In genomic region chr6:129489215-129489765, GRCh38 we compare ENCODE assay signal across 12 cellular contexts.
DNase-seq lines count a peak whose midpoint lies in the region; ATAC-seq and TF ChIP-seq lines count a peak whose summit lies in the region.
"Had no signal": no experiment of that assay in that cellular context is flagged by ENCODE, and none has a peak within 500 bp of the region (broad histone marks: within the 10 kb centered on the region; RNA-seq: fewer than 3 reads in every experiment).

No MANE protein-coding gene starts in this region.

- peaks cover 24% of the 10 kb centered on the region for H3K4me1 Mint-ChIP-seq in activated naive CD8-positive, alpha-beta T cell treated with anti-CD3 and anti-CD28 coated beads, Interleukin-2, amount 10 ng/mL, durations not matched to agents 7 days and 5 days
- H3K4me1 Mint-ChIP-seq in memory B cell = peaks cover 11% of the 10 kb centered on the region

- POLR2A ChIA-PET in activated naive CD8-positive, alpha-beta T cell treated with anti-CD3 and anti-CD28 coated beads, Interleukin-2, amount 10 ng/mL, durations not matched to agents 7 days and 5 days (lab: Charles Lee) = interaction anchor here (1.6 kb wide), 1 partner anchor 278 kb away, joined by 3 read pairs; no protein-coding TSS in a partner anchor

- H3K36me3 ChIP-seq in right atrium auricular region (peaks cover 60% of the 10 kb centered on the region), uterus (no peaks in the 10 kb centered on the region)

- H3K4me1 ChIP-seq in right atrium auricular region (peaks cover 0 to 33% of the 10 kb centered on the region in 2 donors), uterus (no peaks in the 10 kb centered on the region)

- no peak for TF ChIP-seq CTCF in right atrium auricular region (IDR thresholded peaks at IDR 0.05)
- no peak for TF ChIP-seq CTCF in uterus (IDR thresholded peaks at IDR 0.05)

- no peak overlapping the region for H3K4me3 ChIP-seq in right atrium auricular region
- H3K4me3 ChIP-seq in uterus = no peak overlapping the region

- DNase-seq in right atrium auricular region (ENCODE audit: low spot score) (no peak), cardiac septum (ENCODE audit: low spot score) (no peak), memory B cell (ENCODE audit: low spot score in 2 of 2) (no peak), uterus (no peak), NCI-H2171 (lab: John Stamatoyannopoulos, UW) (no peak)
- no peak for DNase-seq in activated naive CD8-positive, alpha-beta T cell treated with anti-CD3 and anti-CD28 coated beads, Interleukin-2, amount 10 ng/mL, durations not matched to agents 7 days and 5 days
- DNase-seq: NCI-H1436; stimulated activated CD4-positive, alpha-beta T cell treated with anti-CD3 and anti-CD28 coated beads, Interleukin-12 subunit alpha, Interleukin-12 subunit beta, amount 100 ng/mL, for 4 hours; stimulated activated CD8-positive, alpha-beta memory T cell treated with anti-CD3 and anti-CD28 coated beads, Interleukin-4, amount 100 ng/mL, for 48 hours; T-helper 9 cell had no signal

- no peaks in the 10 kb centered on the region for H3K27me3 Mint-ChIP-seq in activated naive CD8-positive, alpha-beta T cell treated with anti-CD3 and anti-CD28 coated beads, Interleukin-2, amount 10 ng/mL, durations not matched to agents 7 days and 5 days
- no peaks in the 10 kb centered on the region for H3K27me3 Mint-ChIP-seq in memory B cell

- no peak for TF ChIP-seq POLR2A in uterus (IDR thresholded peaks at IDR 0.05)

- no peak for ATAC-seq in activated naive CD8-positive, alpha-beta T cell treated with anti-CD3 and anti-CD28 coated beads, Interleukin-2, amount 10 ng/mL, durations not matched to agents 7 days and 5 days (ENCODE audit: low read depth)
- no peak for ATAC-seq in memory B cell (ENCODE audit: low read depth)
- no peak for ATAC-seq in HG03469 (IDR thresholded peaks at IDR 0.05; ENCODE audit: unreplicated experiment)
- ATAC-seq in GM21619 (IDR thresholded peaks at IDR 0.05; ENCODE audit: unreplicated experiment) = no peak

- intact Hi-C loops in cardiac septum (cut with DNase I) = no loop called here
- intact Hi-C loops in uterus (cut with DNase I; ENCODE audit: low total_unique reads) = no loop called here

- H3K27ac ChIP-seq in right atrium auricular region (peak overlapping the region; percentile 86 to 88), uterus (peak overlapping the region; percentile 83 to 85)

- H3K4me3 Mint-ChIP-seq in activated naive CD8-positive, alpha-beta T cell treated with anti-CD3 and anti-CD28 coated beads, Interleukin-2, amount 10 ng/mL, durations not matched to agents 7 days and 5 days = peak overlapping the region; percentile 37
- H3K4me3 Mint-ChIP-seq in memory B cell = no peak overlapping the region

- H3K27ac Mint-ChIP-seq in activated naive CD8-positive, alpha-beta T cell treated with anti-CD3 and anti-CD28 coated beads, Interleukin-2, amount 10 ng/mL, durations not matched to agents 7 days and 5 days = peak overlapping the region; percentile 42
- peak overlapping the region; percentile 98 for H3K27ac Mint-ChIP-seq in memory B cell

- H3K27me3 ChIP-seq in right atrium auricular region (no peaks in the 10 kb centered on the region), uterus (no peaks in the 10 kb centered on the region)

- no peaks in the 10 kb centered on the region for H3K9me3 ChIP-seq in right atrium auricular region
- no peaks in the 10 kb centered on the region for H3K9me3 ChIP-seq in uterus

- peaks cover 1% of the 10 kb centered on the region for H3K9me3 Mint-ChIP-seq in activated naive CD8-positive, alpha-beta T cell treated with anti-CD3 and anti-CD28 coated beads, Interleukin-2, amount 10 ng/mL, durations not matched to agents 7 days and 5 days
- H3K9me3 Mint-ChIP-seq in memory B cell = no peaks in the 10 kb centered on the region

- peaks cover 2% of the 10 kb centered on the region for H3K36me3 Mint-ChIP-seq in activated naive CD8-positive, alpha-beta T cell treated with anti-CD3 and anti-CD28 coated beads, Interleukin-2, amount 10 ng/mL, durations not matched to agents 7 days and 5 days
- H3K36me3 Mint-ChIP-seq in memory B cell = no peaks in the 10 kb centered on the region
